Comparison of ENCODE assay signal across 8 cellular contexts in the genomic region with DNA sequence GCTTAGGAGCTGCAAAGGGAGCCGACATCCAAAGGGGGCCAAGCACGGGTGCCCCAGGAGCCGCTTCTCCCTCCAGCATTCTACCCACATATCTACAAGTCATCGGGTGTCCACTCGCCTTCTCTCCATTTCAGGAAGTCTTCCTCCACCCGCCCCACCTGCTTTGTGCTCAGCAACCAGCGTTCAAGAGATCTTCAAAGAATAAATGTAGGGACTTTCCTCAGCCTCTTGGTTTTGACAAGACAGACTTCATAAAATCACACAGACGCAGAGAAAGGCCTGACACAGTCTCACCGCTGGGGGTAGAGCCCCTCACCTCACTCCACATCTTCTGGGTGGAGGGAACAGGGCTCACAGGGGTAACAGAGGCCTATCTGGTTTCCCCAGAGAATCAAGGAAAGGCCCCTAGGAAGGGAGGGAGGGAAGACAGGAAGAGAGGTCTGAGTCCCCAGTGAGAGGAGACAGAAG. TPM values are rescaled to one million over a fixed set of nuclear protein-coding genes. Genes with fewer than 3 reads are reported as not detected.
DNase-seq lines count a peak whose midpoint lies in the region; ATAC-seq, FAIRE-seq and TF ChIP-seq lines count a peak whose summit lies in the region.

No MANE protein-coding gene starts in this region.

- 79 to 85% methylated on average over 6 to 9 of the region's 9 CpGs for WGBS in endodermal cell (ENCODE audit: insufficient coverage in 1 of 2, insufficient read length in 1 of 2), 2 experiments
- 49 to 68% (median 59%) methylated on average over 9 of the region's 9 CpGs for WGBS in adrenal gland, 4 donors
- 74 to 82% methylated on average over 9 of the region's 9 CpGs for WGBS in lower leg skin, 2 donors

- H3K36me3 Mint-ChIP-seq in activated CD4-positive, alpha-beta T cell treated with anti-CD3 and anti-CD28 coated beads for 36 hours (ENCODE audit: low read depth), result peaks cover 8% of the 10 kb centered on the region
- H3K36me3 Mint-ChIP-seq in endodermal cell (ENCODE audit: low read depth), result peaks cover 45% of the 10 kb centered on the region
- H3K36me3 Mint-ChIP-seq in stimulated activated effector memory CD8-positive, alpha-beta T cell treated with anti-CD3 and anti-CD28 coated beads, Interleukin-12 subunit alpha, Interleukin-12 subunit beta, amount 100 ng/mL, for 72 hours, result peaks cover 13% of the 10 kb centered on the region

- intact Hi-C loops in activated CD4-positive, alpha-beta T cell treated with anti-CD3 and anti-CD28 coated beads for 36 hours (cut with DNase I, micrococcal nuclease), result loop anchor here (1.0 to 10.0 kb wide), 7 partner anchors 20 to 446 kb away; a partner anchor contains a TSS
- intact Hi-C loops in adrenal gland (cut with DNase I) (no loop called here), lower leg skin (cut with DNase I; ENCODE audit: low total_unique reads) (no loop called here)

- H3K4me3 ChIP-seq in endodermal cell (ENCODE audit: low read length) (peak overlapping the region; percentile 55), adrenal gland (no peak overlapping the region), lower leg skin (ENCODE audit: low read depth, poor library complexity, severe bottlenecking) (no peak overlapping the region)

- H3K9me3 ChIP-seq in endodermal cell (ENCODE audit: control insufficient read depth, low read length), result no peaks in the 10 kb centered on the region
- no peaks in the 10 kb centered on the region for H3K9me3 ChIP-seq in adrenal gland (replicated peaks in 1 of 3)

- TF ChIP-seq POLR2A in adrenal gland (IDR thresholded peaks at IDR 0.05), result no peak
- no peak for TF ChIP-seq POLR2A in lower leg skin (IDR thresholded peaks at IDR 0.05)

- no peak for FAIRE-seq in RCC 7860 (lab: Jason Lieb, UNC)

- H3K9ac ChIP-seq in endodermal cell (ENCODE audit: extremely low read depth, low read length, poor library complexity, severe bottlenecking), result peak overlapping the region; percentile 11

- TF ChIP-seq CTCF in endodermal cell (conservative IDR thresholded peaks at IDR 0.05) (no peak), adrenal gland (IDR thresholded peaks at IDR 0.05) (no peak), lower leg skin (IDR thresholded peaks at IDR 0.05) (no peak)

- H3K9me3 Mint-ChIP-seq in activated CD4-positive, alpha-beta T cell treated with anti-CD3 and anti-CD28 coated beads for 36 hours (ENCODE audit: low read depth), result no peaks in the 10 kb centered on the region
- H3K9me3 Mint-ChIP-seq in endodermal cell, result no peaks in the 10 kb centered on the region
- H3K9me3 Mint-ChIP-seq in stimulated activated effector memory CD8-positive, alpha-beta T cell treated with anti-CD3 and anti-CD28 coated beads, Interleukin-12 subunit alpha, Interleukin-12 subunit beta, amount 100 ng/mL, for 72 hours, result no peaks in the 10 kb centered on the region

- H3K27ac ChIP-seq in endodermal cell (ENCODE audit: low read depth, low read length), result peak overlapping the region; percentile 75
- H3K27ac ChIP-seq in adrenal gland, result peak overlapping the region in 2 of 5 donors; percentile 43 to 65

- ATAC-seq in GM21447 (IDR thresholded peaks at IDR 0.05; ENCODE audit: unreplicated experiment), result peak; percentile 46
- peak; percentile 82 for ATAC-seq in activated CD4-positive, alpha-beta T cell treated with anti-CD3 and anti-CD28 coated beads for 36 hours
- ATAC-seq in stimulated activated effector memory CD8-positive, alpha-beta T cell treated with anti-CD3 and anti-CD28 coated beads, Interleukin-12 subunit alpha, Interleukin-12 subunit beta, amount 100 ng/mL, for 72 hours, result no peak

- DNase-seq in activated CD4-positive, alpha-beta T cell treated with anti-CD3 and anti-CD28 coated beads for 36 hours, result peak; percentile 66
- DNase-seq in endodermal cell (no peak), midbrain (lab: John Stamatoyannopoulos, UW) (no peak), adrenal gland (no peak), RCC 7860 (ENCODE audit: low spot score) (no peak), lower leg skin (ENCODE audit: low spot score in 2 of 2) (no peak)
- DNase-seq in stimulated activated effector memory CD8-positive, alpha-beta T cell treated with anti-CD3 and anti-CD28 coated beads, Interleukin-12 subunit alpha, Interleukin-12 subunit beta, amount 100 ng/mL, for 72 hours (ENCODE audit: low spot score in 2 of 2), result no peak

- H3K36me3 ChIP-seq in endodermal cell (ENCODE audit: control insufficient read depth, insufficient read depth, low read length) (peaks cover 89% of the 10 kb centered on the region), adrenal gland (replicated peaks in 1 of 2) (no peaks in the 10 kb centered on the region)

- H3K27ac Mint-ChIP-seq in activated CD4-positive, alpha-beta T cell treated with anti-CD3 and anti-CD28 coated beads for 36 hours, result peak overlapping the region; percentile 95
- H3K27ac Mint-ChIP-seq in endodermal cell, result peak overlapping the region; percentile 65
- H3K27ac Mint-ChIP-seq in stimulated activated effector memory CD8-positive, alpha-beta T cell treated with anti-CD3 and anti-CD28 coated beads, Interleukin-12 subunit alpha, Interleukin-12 subunit beta, amount 100 ng/mL, for 72 hours, result peak overlapping the region; percentile 92

- POLR2A ChIA-PET in activated CD4-positive, alpha-beta T cell treated with anti-CD3 and anti-CD28 coated beads for 36 hours (lab: Charles Lee), result interaction anchor here (0.5 to 1.0 kb wide), 2 partner anchors 12 to 128 kb away, joined by 3 to 4 read pairs; no protein-coding TSS in a partner anchor

- H3K4me1 Mint-ChIP-seq in activated CD4-positive, alpha-beta T cell treated with anti-CD3 and anti-CD28 coated beads for 36 hours, result peaks cover 87% of the 10 kb centered on the region
- H3K4me1 Mint-ChIP-seq in endodermal cell, result peaks cover 74% of the 10 kb centered on the region
- H3K4me1 Mint-ChIP-seq in stimulated activated effector memory CD8-positive, alpha-beta T cell treated with anti-CD3 and anti-CD28 coated beads, Interleukin-12 subunit alpha, Interleukin-12 subunit beta, amount 100 ng/mL, for 72 hours, result peaks cover 82% of the 10 kb centered on the region

- CTCF ChIA-PET in activated CD4-positive, alpha-beta T cell treated with anti-CD3 and anti-CD28 coated beads for 36 hours (lab: Charles Lee), result interaction anchor here (1.2 kb wide), 1 partner anchor 133 kb away, joined by 4 read pairs; no protein-coding TSS in a partner anchor

- no peaks in the 10 kb centered on the region for H3K27me3 Mint-ChIP-seq in activated CD4-positive, alpha-beta T cell treated with anti-CD3 and anti-CD28 coated beads for 36 hours
- no peaks in the 10 kb centered on the region for H3K27me3 Mint-ChIP-seq in endodermal cell (ENCODE audit: insufficient read depth)

- H3K4me1 ChIP-seq in endodermal cell (ENCODE audit: control insufficient read depth, insufficient read depth, low read length), result peaks cover 55% of the 10 kb centered on the region
- H3K4me1 ChIP-seq in adrenal gland (replicated peaks in 1 of 2), result peaks cover 11 to 56% of the 10 kb centered on the region in 2 donors

- peak overlapping the region; percentile 77 for H3K4me3 Mint-ChIP-seq in activated CD4-positive, alpha-beta T cell treated with anti-CD3 and anti-CD28 coated beads for 36 hours
- peak overlapping the region; percentile 37 for H3K4me3 Mint-ChIP-seq in endodermal cell
- H3K4me3 Mint-ChIP-seq in stimulated activated effector memory CD8-positive, alpha-beta T cell treated with anti-CD3 and anti-CD28 coated beads, Interleukin-12 subunit alpha, Interleukin-12 subunit beta, amount 100 ng/mL, for 72 hours, result peak overlapping the region; percentile 49

- H3K27me3 ChIP-seq in endodermal cell (ENCODE audit: control insufficient read depth, insufficient read depth, low read length, poor library complexity, severe bottlenecking) (no peaks in the 10 kb centered on the region), adrenal gland (no peaks in the 10 kb centered on the region)

RNA-seq across cellular contexts. Expression of a gene that starts 49.5 kb away (rescaled TPM):
- 10 to 100 TPM; 40.3 to 64.2 TPM for total RNA-seq in activated CD4-positive, alpha-beta T cell treated with anti-CD3 and anti-CD28 coated beads for 36 hours
- total RNA-seq in endodermal cell (100 to 1,000 TPM; 342 TPM), adrenal gland (10 to 100 TPM; 17.9 to 91.5 (median 55.4) TPM), lower leg skin (10 to 100 TPM; 19.3 to 40.5 (median 31.3) TPM)
- 245 TPM for polyA plus RNA-seq in endodermal cell (2013, experiment 1 of 2)
- polyA plus RNA-seq in endodermal cell (2013, experiment 2 of 2), result 232 TPM
- polyA plus RNA-seq in adrenal gland, result 100 to 1,000 TPM in 1 of 3 donors, 10 to 100 TPM in 2; 70.8 to 150 (median 86.5) TPM

Comparison
In these comparisons a context has a peak if more than half of its experiments do, and no peak if none do; other contexts are left out.
1. intact Hi-C loops: an anchor here in activated CD4-positive, alpha-beta T cell treated with anti-CD3 and anti-CD28 coated beads for 36 hours (1.0 to 10.0 kb wide); none called in adrenal gland and lower leg skin.